8 cellular contexts compared by ENCODE assay signal in the genomic region with DNA sequence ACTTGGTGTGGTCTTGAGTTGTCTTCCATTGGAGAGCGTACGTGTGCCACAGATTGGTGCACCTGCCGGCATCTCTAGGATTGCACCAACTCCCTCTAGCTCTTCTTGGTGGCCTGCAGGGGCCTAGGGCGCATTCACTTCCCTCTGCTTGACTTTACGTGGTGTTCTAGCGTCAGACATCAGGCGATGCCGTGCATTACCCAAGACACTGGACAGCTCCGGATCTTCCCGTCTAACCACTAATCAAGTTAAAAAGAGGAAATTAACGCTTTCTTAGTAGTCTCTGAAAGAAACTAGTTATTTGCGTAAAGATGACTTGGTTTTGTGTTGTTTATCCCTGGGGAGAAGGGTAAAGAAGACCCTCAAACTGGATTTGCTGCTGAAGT. TPM values are rescaled to one million over a fixed set of nuclear protein-coding genes. Genes with fewer than 3 reads are reported as not detected.
A peak's percentile ranks its signal among the peaks of the same experiment; 100 is the strongest.
DNase-seq lines count a peak whose midpoint lies in the region; ATAC-seq and TF ChIP-seq lines count a peak whose summit lies in the region.

No MANE protein-coding gene starts in this region.

- peaks cover 5% of the 10 kb centered on the region for H3K36me3 ChIP-seq in CD4-positive, alpha-beta memory T cell (ENCODE audit: insufficient read depth, low read length)
- no peaks in the 10 kb centered on the region for H3K36me3 ChIP-seq in HUES48 (ENCODE audit: control insufficient read depth, insufficient read depth, low read length)

- peak; percentile 29 to 68 (median 43) for DNase-seq in CD4-positive, alpha-beta memory T cell
- DNase-seq in fibroblast of mammary gland (ENCODE audit: low read depth) (peak; percentile 35), epidermal melanocyte (ENCODE audit: insufficient read length, low spot score) (no peak)
- DNase-seq in naive thymus-derived CD8-positive, alpha-beta T cell, result peak in 5 of 10 donors; percentile 23 to 39 (median 28)

- POLR2A ChIA-PET in CD4-positive, alpha-beta memory T cell (lab: Charles Lee; ENCODE audit: partially characterized antibody), result interaction anchor here (0.6 to 4.8 kb wide), 20 partner anchors 8 to 137 kb away, joined by 3 to 36 read pairs (median 7); a partner anchor contains a TSS
- POLR2A ChIA-PET in naive thymus-derived CD8-positive, alpha-beta T cell (lab: Charles Lee), result interaction anchor here (0.5 to 3.0 kb wide), 17 partner anchors 11 to 156 kb away, joined by 3 to 20 read pairs (median 6); a partner anchor contains a TSS

- H3K27me3 ChIP-seq in CD4-positive, alpha-beta memory T cell (ENCODE audit: insufficient read depth, low read length), result no peaks in the 10 kb centered on the region
- peaks cover 11% of the 10 kb centered on the region for H3K27me3 ChIP-seq in HUES48 (ENCODE audit: control insufficient read depth, insufficient read depth, low read length)

- H3K4me3 Mint-ChIP-seq in CD4-positive, alpha-beta memory T cell, result peak overlapping the region; percentile 85 to 95 (median 91)
- peak overlapping the region; percentile 91 to 99 (median 92) for H3K4me3 Mint-ChIP-seq in naive thymus-derived CD8-positive, alpha-beta T cell

- H3K4me1 ChIP-seq in CD4-positive, alpha-beta memory T cell (ENCODE audit: insufficient read depth, low read length), result peaks cover 65% of the 10 kb centered on the region
- peaks cover 5% of the 10 kb centered on the region; the same call in 1 of the 2 replicates for H3K4me1 ChIP-seq in HUES48 (ENCODE audit: control insufficient read depth, insufficient read depth, low read length)

- no peaks in the 10 kb centered on the region for H3K27me3 Mint-ChIP-seq in CD4-positive, alpha-beta memory T cell
- H3K27me3 Mint-ChIP-seq in naive thymus-derived CD8-positive, alpha-beta T cell, result no peaks in the 10 kb centered on the region

- no peak overlapping the region for H3K9ac ChIP-seq in HUES48 (ENCODE audit: low read depth, low read length)

- H3K4me1 Mint-ChIP-seq in CD4-positive, alpha-beta memory T cell, result peaks cover 38 to 72% (median 50%) of the 10 kb centered on the region in 4 donors
- peaks cover 36 to 82% (median 64%) of the 10 kb centered on the region in 4 donors for H3K4me1 Mint-ChIP-seq in naive thymus-derived CD8-positive, alpha-beta T cell

- intact Hi-C loops in CD4-positive, alpha-beta memory T cell (cut with micrococcal nuclease), result loop anchor here (1.0 to 5.0 kb wide), 4 partner anchors 35 to 97 kb away; a partner anchor contains a TSS

- peaks cover 18 to 49% of the 10 kb centered on the region in 2 donors for H3K36me3 Mint-ChIP-seq in CD4-positive, alpha-beta memory T cell
- peaks cover 0 to 43% (median 10%) of the 10 kb centered on the region in 3 donors for H3K36me3 Mint-ChIP-seq in naive thymus-derived CD8-positive, alpha-beta T cell

- H3K27ac ChIP-seq in CD4-positive, alpha-beta memory T cell (ENCODE audit: low read depth, low read length), result peak overlapping the region; percentile 80
- no peak overlapping the region for H3K27ac ChIP-seq in HUES48 (ENCODE audit: low read depth, low read length)
- H3K27ac ChIP-seq in VCaP, result peak overlapping the region; percentile 80

- no peaks in the 10 kb centered on the region for H3K9me3 ChIP-seq in CD4-positive, alpha-beta memory T cell (ENCODE audit: control insufficient read depth in 1 of 2, low read length in 2 of 2)
- no peaks in the 10 kb centered on the region for H3K9me3 ChIP-seq in HUES48 (ENCODE audit: control insufficient read depth, insufficient read depth, low read length)

- no peak; the same call in 1 of the 2 replicates for TF ChIP-seq CTCF in VCaP (conservative IDR thresholded peaks at IDR 0.05)
- no peak for TF ChIP-seq CTCF in fibroblast of mammary gland (conservative IDR thresholded peaks at IDR 0.05; ENCODE audit: control insufficient read depth, insufficient read depth, low read depth, low read length)

- peak overlapping the region; percentile 54 to 79 for H3K4me3 ChIP-seq in CD4-positive, alpha-beta memory T cell (ENCODE audit: low read length in 2 of 2)
- H3K4me3 ChIP-seq in HUES48 (ENCODE audit: low read depth, low read length) (peak overlapping the region; percentile 68), fibroblast of mammary gland (ENCODE audit: control insufficient read depth, low read depth, low read length) (peak overlapping the region; percentile 81)

- H3K27ac Mint-ChIP-seq in CD4-positive, alpha-beta memory T cell, result peak overlapping the region; percentile 80 to 97 (median 90)
- H3K27ac Mint-ChIP-seq in naive thymus-derived CD8-positive, alpha-beta T cell, result peak overlapping the region; percentile 88 to 96 (median 91)

- H3K9me3 Mint-ChIP-seq in CD4-positive, alpha-beta memory T cell, result peaks cover 0 to 4% (median 0%) of the 10 kb centered on the region in 8 donors
- H3K9me3 Mint-ChIP-seq in naive thymus-derived CD8-positive, alpha-beta T cell, result no peaks in the 10 kb centered on the region

- CTCF ChIA-PET in CD4-positive, alpha-beta memory T cell (lab: Charles Lee; ENCODE audit: partially characterized antibody), result interaction anchor here (0.9 to 3.9 kb wide), 9 partner anchors 31 to 180 kb away, joined by 3 to 20 read pairs (median 4); no protein-coding TSS in a partner anchor

- ATAC-seq in GM19328 (IDR thresholded peaks at IDR 0.05; ENCODE audit: unreplicated experiment) (peak; percentile 36), GM21786 (IDR thresholded peaks at IDR 0.05; ENCODE audit: unreplicated experiment) (no peak)
- ATAC-seq in naive thymus-derived CD8-positive, alpha-beta T cell, result peak; percentile 18 to 63

RNA-seq across cellular contexts. Expression of a gene that starts 0.5 kb away (rescaled TPM):
- 10 to 100 TPM; 30.6 to 36.4 TPM for total RNA-seq in CD4-positive, alpha-beta memory T cell
- 10 to 100 TPM; 53.3 to 61.8 TPM for polyA plus RNA-seq in CD4-positive, alpha-beta memory T cell
- 10 to 100 TPM; 29.4 to 33.2 TPM for total RNA-seq in naive thymus-derived CD8-positive, alpha-beta T cell
- polyA plus RNA-seq in naive thymus-derived CD8-positive, alpha-beta T cell, result 10 to 100 TPM; 44.6 to 50.6 (median 50.5) TPM

RNA-seq across cellular contexts. Expression of a gene that starts 35.9 kb away (rescaled TPM):
- total RNA-seq in CD4-positive, alpha-beta memory T cell, result 10 to 100 TPM; 76.5 to 77.7 TPM
- 10 to 100 TPM; 78.0 to 81.1 TPM for polyA plus RNA-seq in CD4-positive, alpha-beta memory T cell
- 10 to 100 TPM; 59.7 to 66.4 TPM for total RNA-seq in naive thymus-derived CD8-positive, alpha-beta T cell
- 10 to 100 TPM; 53.9 to 72.9 (median 63.3) TPM for polyA plus RNA-seq in naive thymus-derived CD8-positive, alpha-beta T cell

RNA-seq across cellular contexts. Expression of a gene that starts 59.1 kb away (rescaled TPM):
- total RNA-seq in CD4-positive, alpha-beta memory T cell, result 10 to 100 TPM; 60.1 to 62.5 TPM
- 10 to 100 TPM; 52.5 to 64.4 TPM for polyA plus RNA-seq in CD4-positive, alpha-beta memory T cell
- total RNA-seq in naive thymus-derived CD8-positive, alpha-beta T cell, result 10 to 100 TPM; 50.1 to 53.7 TPM
- polyA plus RNA-seq in naive thymus-derived CD8-positive, alpha-beta T cell, result 10 to 100 TPM; 48.7 to 69.0 (median 51.8) TPM
